ENCODE assay signal across 13 cellular contexts in genomic region chr13:41603917-41604316, GRCh38.
A peak's percentile ranks its signal among the peaks of the same experiment; 100 is the strongest.
DNase-seq lines count a peak whose midpoint lies in the region; ATAC-seq and TF ChIP-seq lines count a peak whose summit lies in the region.
"Had no signal": no experiment of that assay in that cellular context is flagged by ENCODE, and none has a peak within 500 bp of the region (broad histone marks: within the 10 kb centered on the region; RNA-seq: fewer than 3 reads in every experiment).

No MANE protein-coding gene starts in this region.

- H3K27me3 ChIP-seq in brain microvascular endothelial cell (replicated peaks) (no peaks in the 10 kb centered on the region), mesenchymal stem cell (ENCODE audit: control insufficient read depth in 1 of 2, insufficient read depth in 1 of 2, low read length in 2 of 2) (no peaks in the 10 kb centered on the region)
- H3K27me3 ChIP-seq: esophagus squamous epithelium had no signal

- no peak overlapping the region for H3K4me3 ChIP-seq in brain microvascular endothelial cell (ENCODE audit: low read depth, low read length)
- H3K4me3 ChIP-seq in mesenchymal stem cell (ENCODE audit: insufficient read depth in 1 of 2, low read depth in 1 of 2, low read length in 2 of 2), result no peak overlapping the region
- H3K4me3 ChIP-seq: esophagus squamous epithelium, skin epidermis had no signal

- ATAC-seq in activated CD4-positive, CD25-positive, alpha-beta regulatory T cell treated with anti-CD3 and anti-CD28 coated beads, Interleukin-2, amount 50 U/mL, for 24 hours, result peak; percentile 27 to 51
- no peak for ATAC-seq in HG03097 (IDR thresholded peaks at IDR 0.05; ENCODE audit: low FRiP score, unreplicated experiment)
- ATAC-seq: WTC11 had no signal

- no peak for TF ChIP-seq CTCF in brain microvascular endothelial cell (IDR thresholded peaks at IDR 0.05; ENCODE audit: low read depth, low read length, missing control alignments)

- no peaks in the 10 kb centered on the region for H3K36me3 ChIP-seq in brain microvascular endothelial cell (replicated peaks)
- H3K36me3 ChIP-seq in mesenchymal stem cell (ENCODE audit: control insufficient read depth in 1 of 2, insufficient read depth in 2 of 2, low read depth in 1 of 2, low read length in 2 of 2), result peaks cover 0 to 10% of the 10 kb centered on the region in 2 experiments

- no peak overlapping the region for H3K4ac ChIP-seq in mesenchymal stem cell (ENCODE audit: low read depth in 1 of 2, low read length in 2 of 2)

- no peak overlapping the region for H2BK15ac ChIP-seq in mesenchymal stem cell (ENCODE audit: low read depth, poor library complexity, severe bottlenecking)

- H4K91ac ChIP-seq in mesenchymal stem cell (ENCODE audit: low read length), result no peak overlapping the region

- in situ Hi-C loops in brain microvascular endothelial cell (cut with HindIII; ENCODE audit: low pct_ligation_motif_present, low sequenced_read_pairs), result no loop called here

- H3K79me1 ChIP-seq in mesenchymal stem cell (replicated peaks; ENCODE audit: low read length, poor library complexity, severe bottlenecking), result no peaks in the 10 kb centered on the region

- H3K23ac ChIP-seq in mesenchymal stem cell (ENCODE audit: low read length in 2 of 2), result no peak overlapping the region

- H2AFZ ChIP-seq in mesenchymal stem cell (ENCODE audit: low read depth, low read length), result no peak overlapping the region

- DNase-seq in activated CD4-positive, CD25-positive, alpha-beta regulatory T cell treated with anti-CD3 and anti-CD28 coated beads, Interleukin-2, amount 50 U/mL, for 72 hours, result no peak
- DNase-seq in LoVo (ENCODE audit: low spot score) (peak; percentile 56), brain microvascular endothelial cell (peak; percentile 56), mesenchymal stem cell (peak; percentile 42), AML-193 (lab: John Stamatoyannopoulos, UW) (no peak)
- DNase-seq in stimulated activated CD8-positive, alpha-beta memory T cell treated with anti-CD3 and anti-CD28 coated beads, Interleukin-4, amount 100 ng/mL, for 48 hours, result no peak
- DNase-seq: esophagus squamous epithelium; stimulated activated naive CD4-positive, alpha-beta T cell had no signal

- H2AK5ac ChIP-seq in mesenchymal stem cell (ENCODE audit: low read length, severe bottlenecking), result no peak overlapping the region

- H2BK5ac ChIP-seq in mesenchymal stem cell (ENCODE audit: low read depth, low read length, poor library complexity, severe bottlenecking), result no peak overlapping the region

- no peak overlapping the region for H3K14ac ChIP-seq in mesenchymal stem cell (ENCODE audit: low read length in 2 of 2)

- peaks cover 2% of the 10 kb centered on the region for H3K4me1 ChIP-seq in mesenchymal stem cell (ENCODE audit: control insufficient read depth, insufficient read depth, low read depth, low read length)
- H3K4me1 ChIP-seq: esophagus squamous epithelium had no signal

- no peak overlapping the region for H3K4me2 ChIP-seq in mesenchymal stem cell (ENCODE audit: low read length, poor library complexity, severe bottlenecking)
- H3K4me2 ChIP-seq: KMS-11 had no signal

- H3K18ac ChIP-seq in mesenchymal stem cell (ENCODE audit: low read depth in 1 of 2, low read length in 2 of 2), result no peak overlapping the region

- WGBS in mesenchymal stem cell, result 73% methylated on average over 1 of the region's 1 CpG

- no peak overlapping the region for H4K8ac ChIP-seq in mesenchymal stem cell (ENCODE audit: low read length)

- H3K9ac ChIP-seq in mesenchymal stem cell (ENCODE audit: low read length), result no peak overlapping the region
- H3K9ac ChIP-seq: KMS-11 had no signal

- H2BK120ac ChIP-seq in mesenchymal stem cell (ENCODE audit: low read depth, low read length), result no peak overlapping the region

- no peak overlapping the region for H3K27ac ChIP-seq in brain microvascular endothelial cell
- H3K27ac ChIP-seq in mesenchymal stem cell (ENCODE audit: low read length, poor library complexity, severe bottlenecking), result no peak overlapping the region
- H3K27ac ChIP-seq: esophagus squamous epithelium, KMS-11, skin epidermis had no signal

- no peak overlapping the region for H2BK12ac ChIP-seq in mesenchymal stem cell (ENCODE audit: low read length in 2 of 2)

- no peaks in the 10 kb centered on the region for H3K9me3 ChIP-seq in mesenchymal stem cell (ENCODE audit: control insufficient read depth, low read length)
- H3K9me3 ChIP-seq: esophagus squamous epithelium had no signal

Comparison
In these comparisons a context has a peak if more than half of its experiments do, and no peak if none do; other contexts are left out.
1. DNase-seq: peak in LoVo (single experiment), brain microvascular endothelial cell (single experiment) and mesenchymal stem cell (single experiment); none in activated CD4-positive, CD25-positive, alpha-beta regulatory T cell treated with anti-CD3 and anti-CD28 coated beads, Interleukin-2, amount 50 U/mL, for 72 hours (single experiment), AML-193 (0 of 2) and stimulated activated CD8-positive, alpha-beta memory T cell treated with anti-CD3 and anti-CD28 coated beads, Interleukin-4, amount 100 ng/mL, for 48 hours (single experiment).